ENCODE assay signal across 8 cellular contexts in genomic region chr2:148020358-148021058, GRCh38. TPM values are rescaled to one million over a fixed set of nuclear protein-coding genes. Genes with fewer than 3 reads are reported as not detected.
DNase-seq lines count a peak whose midpoint lies in the region; FAIRE-seq and TF ChIP-seq lines count a peak whose summit lies in the region.

Gene ORC4 (minus strand): TSS chr2:148020737. CDS start chr2:147975958, 44,779 bp downstream.

- H3K4me1 Mint-ChIP-seq in H9 (peaks cover 35 to 38% of the 10 kb centered on the region in 2 experiments), nephron (peaks cover 48% of the 10 kb centered on the region)
- H3K4me1 Mint-ChIP-seq in stimulated activated naive CD8-positive, alpha-beta T cell treated with anti-CD3 and anti-CD28 coated beads, Interleukin-15, Interleukin-2, amounts not matched to agents 100 ng/mL and 50 ng/mL, for 24 hours (ENCODE audit: low read depth) = peaks cover 61% of the 10 kb centered on the region

- no peaks in the 10 kb centered on the region for H3K9me3 ChIP-seq in H9 (ENCODE audit: control insufficient read depth, low read depth, low read length)

- peak within 1 kb of the TSS; percentile 72 for H3K14ac ChIP-seq in H9 (ENCODE audit: insufficient read depth, low read length)

- H2AFZ ChIP-seq in H9 (ENCODE audit: low read length) = no peak within 1 kb of the TSS

- H3K9me3 Mint-ChIP-seq in H9 = no peaks in the 10 kb centered on the region
- no peaks in the 10 kb centered on the region for H3K9me3 Mint-ChIP-seq in nephron
- H3K9me3 Mint-ChIP-seq in stimulated activated naive CD8-positive, alpha-beta T cell treated with anti-CD3 and anti-CD28 coated beads, Interleukin-15, Interleukin-2, amounts not matched to agents 100 ng/mL and 50 ng/mL, for 24 hours = no peaks in the 10 kb centered on the region

- FAIRE-seq in G401.6 (lab: Jason Lieb, UNC) = peak; percentile 95

- peak within 1 kb of the TSS; percentile 89 for H3K9ac ChIP-seq in H9 (ENCODE audit: extremely low read depth, insufficient read length, low read length)

- no CpG with 5 or more reads among the region's 45 CpGs for WGBS in H9 (ENCODE audit: extremely low coverage, insufficient read length, low lambda C conversion rate)

- H3K23me2 ChIP-seq in H9 (ENCODE audit: insufficient read length, low read depth, low read length, poor library complexity, severe bottlenecking) = peaks cover 12% of the 10 kb centered on the region

- peak within 1 kb of the TSS; percentile 51 for H3K18ac ChIP-seq in H9 (ENCODE audit: insufficient read length, low read depth, low read length)

- H3K56ac ChIP-seq in H9 (ENCODE audit: insufficient read length, low read depth, low read length) = peak within 1 kb of the TSS; percentile 19

- no peaks in the 10 kb centered on the region for H3K27me3 ChIP-seq in H9 (ENCODE audit: insufficient read depth, low read length)

- no peak within 1 kb of the TSS for H3T11ph ChIP-seq in H9 (ENCODE audit: low read length)

- peak within 1 kb of the TSS; percentile 31 for H3K27ac ChIP-seq in H9 (ENCODE audit: insufficient read length, low read depth, low read length)

- H2BK15ac ChIP-seq in H9 (ENCODE audit: low read depth, low read length) = no peak within 1 kb of the TSS

- H3K4me1 ChIP-seq in H9 (ENCODE audit: insufficient read depth, low read length) = no peaks in the 10 kb centered on the region

- H3K36me3 Mint-ChIP-seq in H9 (ENCODE audit: insufficient read depth in 1 of 3, low read depth in 3 of 3) (peaks cover 0 to 14% (median 11%) of the 10 kb centered on the region in 3 experiments; a peak in 5 of 7 replicates), nephron (ENCODE audit: low read depth) (peaks cover 10% of the 10 kb centered on the region)
- peaks cover 5% of the 10 kb centered on the region for H3K36me3 Mint-ChIP-seq in stimulated activated naive CD8-positive, alpha-beta T cell treated with anti-CD3 and anti-CD28 coated beads, Interleukin-15, Interleukin-2, amounts not matched to agents 100 ng/mL and 50 ng/mL, for 24 hours (ENCODE audit: low read depth)

- H2BK12ac ChIP-seq in H9 (ENCODE audit: insufficient read length, low read depth, low read length) = no peak within 1 kb of the TSS

- H4K20me1 ChIP-seq in H9 (ENCODE audit: control insufficient read depth, insufficient read depth, insufficient read length) = no peaks in the 10 kb centered on the region

- H2BK120ac ChIP-seq in H9 (ENCODE audit: low read depth, low read length, poor library complexity, severe bottlenecking) = no peak within 1 kb of the TSS

- H3K4me2 ChIP-seq in H9 (ENCODE audit: insufficient read depth, insufficient read length, low read length) = peak within 1 kb of the TSS; percentile 98

- H3K27ac Mint-ChIP-seq in H9 = peak within 1 kb of the TSS; percentile 99 to 100 (median 99)
- H3K27ac Mint-ChIP-seq in nephron = peak within 1 kb of the TSS; percentile 95 to 98 (median 98)
- peak within 1 kb of the TSS; percentile 95 for H3K27ac Mint-ChIP-seq in stimulated activated naive CD8-positive, alpha-beta T cell treated with anti-CD3 and anti-CD28 coated beads, Interleukin-15, Interleukin-2, amounts not matched to agents 100 ng/mL and 50 ng/mL, for 24 hours

- H2BK5ac ChIP-seq in H9 (ENCODE audit: insufficient read length, low read length) = peak within 1 kb of the TSS; percentile 42

- H3K4me3 Mint-ChIP-seq in H9 (peak within 1 kb of the TSS; percentile 98 to 100), nephron (peak within 1 kb of the TSS; percentile 98 to 99 (median 99))
- H3K4me3 Mint-ChIP-seq in stimulated activated naive CD8-positive, alpha-beta T cell treated with anti-CD3 and anti-CD28 coated beads, Interleukin-15, Interleukin-2, amounts not matched to agents 100 ng/mL and 50 ng/mL, for 24 hours = peak within 1 kb of the TSS; percentile 98

- DNase-seq in H9 (peak; percentile 99), M059J (ENCODE audit: low read depth) (peak; percentile 99), SHP77 (lab: John Stamatoyannopoulos, UW) (peak; percentile 90 to 94), fibroblast of the aortic adventitia (ENCODE audit: low read depth) (peak; percentile 99)
- DNase-seq in activated effector memory CD4-positive, alpha-beta T cell treated with Interleukin-2 at 50 U/mL for 16 hours = peak; percentile 95

- H4K5ac ChIP-seq in H9 (ENCODE audit: insufficient read length, low read depth, low read length) = no peak within 1 kb of the TSS

- H2AK5ac ChIP-seq in H9 (ENCODE audit: insufficient read length, low read length) = no peak within 1 kb of the TSS

- H3K23ac ChIP-seq in H9 (ENCODE audit: insufficient read length, low read depth, low read length) = no peak within 1 kb of the TSS

- H3K79me2 ChIP-seq in H9 (ENCODE audit: insufficient read depth, low read length) = peaks cover 47% of the 10 kb centered on the region; the same call in 1 of the 2 replicates

- H4K91ac ChIP-seq in H9 (ENCODE audit: insufficient read length, low read depth, low read length) = no peak within 1 kb of the TSS

- no peak within 1 kb of the TSS for H2BK20ac ChIP-seq in H9 (ENCODE audit: low read depth, low read length, poor library complexity, severe bottlenecking)

- H3K4me3 ChIP-seq in fibroblast of the aortic adventitia (ENCODE audit: low read depth, low read length) = peak within 1 kb of the TSS; percentile 89

- peak; percentile 66 for TF ChIP-seq CTCF in H9 (conservative IDR thresholded peaks at IDR 0.05)
- peak; percentile 53 for TF ChIP-seq CTCF in fibroblast of the aortic adventitia (IDR thresholded peaks at IDR 0.05; ENCODE audit: insufficient read depth, low read length)
- peak; percentile 29 to 59 (median 36) for TF ChIP-seq CTCF in nephron (IDR thresholded peaks at IDR 0.05; ENCODE audit: unreplicated experiment in 3 of 3)

- no peak within 1 kb of the TSS for H3K4ac ChIP-seq in H9 (ENCODE audit: low read depth, low read length)

- H3K27me3 Mint-ChIP-seq in H9 (ENCODE audit: low read depth) (no peaks in the 10 kb centered on the region), nephron (ENCODE audit: low read depth) (no peaks in the 10 kb centered on the region)
- no peaks in the 10 kb centered on the region for H3K27me3 Mint-ChIP-seq in stimulated activated naive CD8-positive, alpha-beta T cell treated with anti-CD3 and anti-CD28 coated beads, Interleukin-15, Interleukin-2, amounts not matched to agents 100 ng/mL and 50 ng/mL, for 24 hours

- H3K79me1 ChIP-seq in H9 (ENCODE audit: insufficient read depth, low read depth, low read length, poor library complexity, severe bottlenecking) = peaks cover 3% of the 10 kb centered on the region

- no peak within 1 kb of the TSS for H4K8ac ChIP-seq in H9 (replicated peaks; ENCODE audit: insufficient read length, low read depth, low read length)

RNA-seq across cellular contexts. Expression of gene ORC4, which starts in this region (rescaled TPM):
- 66.0 and 72.9 TPM in 2 replicates for total RNA-seq in H9 (2021)
- total RNA-seq in M059J (2014; rRNA removed; shearing (Covaris generic)) = 94.6 and 97.2 TPM in 2 replicates
- total RNA-seq in fibroblast of the aortic adventitia (ENCODE audit: low replicate concordance) = 16.4 and 71.4 TPM in 2 replicates

Comparison
In these comparisons a context has a peak if more than half of its experiments do, and no peak if none do; other contexts are left out.
1. Peak in every context shown above with its lines: DNase-seq, H3K4me3 ChIP-seq and H3K27ac ChIP-seq.